ENCODE assay signal across 8 cellular contexts in genomic region chr5:18252559-18252958, GRCh38.
"Had no signal": no experiment of that assay in that cellular context is flagged by ENCODE, and none has a peak within 500 bp of the region (broad histone marks: within the 10 kb centered on the region; RNA-seq: fewer than 3 reads in every experiment).

No MANE protein-coding gene starts in this region.

- H3K4me2 ChIP-seq: KMS-11 had no signal

- DNase-seq: IMR-90, Karpas-422, Kasumi-1, KBM-7, KG1 had no signal

- ATAC-seq: HepG2 had no signal

- H3K27ac ChIP-seq: HL-60, KMS-11 had no signal

- H3K9ac ChIP-seq: KMS-11 had no signal

- FAIRE-seq: HepG2 had no signal
